17 cellular contexts compared by ENCODE assay signal in the genomic region with DNA sequence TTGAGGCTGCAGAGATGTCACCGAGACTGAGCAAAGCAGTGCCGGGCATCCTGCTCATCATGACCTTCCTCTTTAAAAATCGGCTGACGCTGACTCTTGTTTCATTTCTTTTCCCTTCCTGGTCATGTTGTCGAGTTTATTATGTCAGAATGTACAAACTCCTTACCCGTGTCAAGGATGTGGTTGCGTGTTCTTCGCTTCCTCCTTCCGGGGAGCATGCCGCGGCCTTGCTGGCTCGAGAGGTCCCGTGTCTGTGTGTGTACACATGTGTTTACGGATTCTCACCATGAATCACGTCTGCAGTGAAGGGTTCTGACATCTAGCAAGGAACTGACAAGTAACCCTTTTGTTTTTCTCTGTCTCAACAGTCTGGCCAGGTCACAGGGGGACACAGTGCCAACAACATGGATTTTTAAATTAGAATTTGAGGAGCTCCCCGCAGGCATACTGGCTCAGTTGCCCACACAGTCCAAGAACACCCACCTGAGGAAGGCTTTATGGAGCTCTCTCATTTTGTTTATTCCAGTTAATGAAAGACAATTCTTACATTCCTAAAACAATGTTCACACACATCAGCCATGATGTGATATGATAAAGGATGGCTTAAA.
DNase-seq lines count a peak whose midpoint lies in the region; ATAC-seq and TF ChIP-seq lines count a peak whose summit lies in the region.
"Had no signal": no experiment of that assay in that cellular context is flagged by ENCODE, and none has a peak within 500 bp of the region (broad histone marks: within the 10 kb centered on the region; RNA-seq: fewer than 3 reads in every experiment).

No MANE protein-coding gene starts in this region.

- no peaks in the 10 kb centered on the region for H3K27me3 Mint-ChIP-seq in osteocyte (ENCODE audit: unreplicated experiment)

- no peaks in the 10 kb centered on the region for H3K9me3 Mint-ChIP-seq in osteocyte (ENCODE audit: unreplicated experiment)

- H3K27ac Mint-ChIP-seq in osteocyte (ENCODE audit: unreplicated experiment): no peak overlapping the region
- H3K27ac Mint-ChIP-seq: effector memory CD8-positive, alpha-beta T cell; naive thymus-derived CD8-positive, alpha-beta T cell had no signal

- no peak overlapping the region for H3K4me3 Mint-ChIP-seq in osteocyte (ENCODE audit: unreplicated experiment)
- H3K4me3 Mint-ChIP-seq: effector memory CD8-positive, alpha-beta T cell; naive thymus-derived CD8-positive, alpha-beta T cell had no signal

- no peaks in the 10 kb centered on the region for H3K36me3 Mint-ChIP-seq in osteocyte (ENCODE audit: unreplicated experiment)
- H3K36me3 Mint-ChIP-seq: naive thymus-derived CD8-positive, alpha-beta T cell had no signal

- H3K4me3 ChIP-seq in AG10803 (ENCODE audit: low read length): no peak overlapping the region
- H3K4me3 ChIP-seq: lower lobe of right lung, skin epidermis had no signal

- DNase-seq in AG10803 (ENCODE audit: low read depth) (peak; percentile 61), EL (peak; percentile 14), cerebellar nuclear complex (lab: John Stamatoyannopoulos, UW) (peak; percentile 9 to 81), osteocyte (ENCODE audit: extremely low spot score, unreplicated experiment) (peak; percentile 69)
- DNase-seq: activated CD4-positive, alpha-beta T cell treated with anti-CD3 and anti-CD28 coated beads, Interleukin-2, amount 50 U/mL, for 1 hour; activated CD8-positive, alpha-beta memory T cell treated with anti-CD3 and anti-CD28 coated beads, Interleukin-2, amount 50 U/mL, for 48 hours; COR-L47; effector memory CD8-positive, alpha-beta T cell; Karpas-422; lower lobe of right lung; naive thymus-derived CD8-positive, alpha-beta T cell; NCI-H2107; stimulated activated CD4-positive, alpha-beta T cell treated with anti-CD3 and anti-CD28 coated beads, Interleukin-4, amount 100 ng/mL, for 24 hours had no signal

- H3K4me1 Mint-ChIP-seq in osteocyte (ENCODE audit: unreplicated experiment): peaks cover 14% of the 10 kb centered on the region
- H3K4me1 Mint-ChIP-seq: naive thymus-derived CD8-positive, alpha-beta T cell had no signal

- ATAC-seq in GM19397 (IDR thresholded peaks at IDR 0.05; ENCODE audit: unreplicated experiment): no peak
- ATAC-seq in HG02840 (IDR thresholded peaks at IDR 0.05; ENCODE audit: low FRiP score, unreplicated experiment): no peak
- no peak for ATAC-seq in GM21423 (IDR thresholded peaks at IDR 0.05; ENCODE audit: unreplicated experiment)
- ATAC-seq: effector memory CD8-positive, alpha-beta T cell; naive thymus-derived CD8-positive, alpha-beta T cell had no signal

- TF ChIP-seq CTCF in AG10803 (conservative IDR thresholded peaks at IDR 0.05; ENCODE audit: low read length) (no peak), osteocyte (IDR thresholded peaks at IDR 0.05) (no peak)

Comparison
In these comparisons a context has a peak if more than half of its experiments do, and no peak if none do; other contexts are left out.
1. DNase-seq: peak in every context shown above with its lines; median percentile 69 in osteocyte; 61 in AG10803; 45 in cerebellar nuclear complex; 14 in EL.